1 cellular context compared by ENCODE assay signal in the genomic region with DNA sequence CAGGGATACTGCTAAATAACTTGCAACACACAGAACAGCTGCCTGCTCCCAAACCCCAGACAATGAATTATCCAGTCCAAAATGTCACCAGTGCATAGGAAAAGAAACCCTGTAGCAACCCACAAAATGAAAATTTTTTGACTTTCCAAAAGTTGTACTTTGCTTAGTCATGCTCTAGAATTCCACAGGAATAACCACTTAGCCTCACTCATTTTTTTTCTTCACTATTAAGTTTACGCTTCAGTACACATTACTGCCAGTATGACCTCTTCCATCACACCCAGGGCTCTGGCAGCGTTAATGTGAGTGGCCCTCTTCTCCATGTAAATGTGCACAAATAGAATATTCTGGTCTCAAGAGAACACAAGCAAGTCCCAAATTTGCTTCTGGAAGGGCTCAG.
TF ChIP-seq lines count a peak whose summit lies in the region.

No MANE protein-coding gene starts in this region.

TF ChIP-seq in HEK293, 187 proteins besides CTCF, POLR2A, EP300 and RAD21 (continued from another document):
- TF ChIP-seq, protein P1, sequence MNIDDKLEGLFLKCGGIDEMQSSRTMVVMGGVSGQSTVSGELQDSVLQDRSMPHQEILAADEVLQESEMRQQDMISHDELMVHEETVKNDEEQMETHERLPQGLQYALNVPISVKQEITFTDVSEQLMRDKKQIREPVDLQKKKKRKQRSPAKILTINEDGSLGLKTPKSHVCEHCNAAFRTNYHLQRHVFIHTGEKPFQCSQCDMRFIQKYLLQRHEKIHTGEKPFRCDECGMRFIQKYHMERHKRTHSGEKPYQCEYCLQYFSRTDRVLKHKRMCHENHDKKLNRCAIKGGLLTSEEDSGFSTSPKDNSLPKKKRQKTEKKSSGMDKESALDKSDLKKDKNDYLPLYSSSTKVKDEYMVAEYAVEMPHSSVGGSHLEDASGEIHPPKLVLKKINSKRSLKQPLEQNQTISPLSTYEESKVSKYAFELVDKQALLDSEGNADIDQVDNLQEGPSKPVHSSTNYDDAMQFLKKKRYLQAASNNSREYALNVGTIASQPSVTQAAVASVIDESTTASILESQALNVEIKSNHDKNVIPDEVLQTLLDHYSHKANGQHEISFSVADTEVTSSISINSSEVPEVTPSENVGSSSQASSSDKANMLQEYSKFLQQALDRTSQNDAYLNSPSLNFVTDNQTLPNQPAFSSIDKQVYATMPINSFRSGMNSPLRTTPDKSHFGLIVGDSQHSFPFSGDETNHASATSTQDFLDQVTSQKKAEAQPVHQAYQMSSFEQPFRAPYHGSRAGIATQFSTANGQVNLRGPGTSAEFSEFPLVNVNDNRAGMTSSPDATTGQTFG (tag by site-specific recombination; IDR thresholded peaks at IDR 0.05; ENCODE audit: borderline replicate concordance), result no peak
- TF ChIP-seq ZNF404 (tag by site-specific recombination; IDR thresholded peaks at IDR 0.05) (no peak), ZNF776 (tag by site-specific recombination; IDR thresholded peaks at IDR 0.05; ENCODE audit: borderline replicate concordance) (no peak), ZNF350 (tag by site-specific recombination; IDR thresholded peaks at IDR 0.05) (no peak), ZNF600 (tag by site-specific recombination; IDR thresholded peaks at IDR 0.05) (peak; percentile 76)
- TF ChIP-seq, protein P2, sequence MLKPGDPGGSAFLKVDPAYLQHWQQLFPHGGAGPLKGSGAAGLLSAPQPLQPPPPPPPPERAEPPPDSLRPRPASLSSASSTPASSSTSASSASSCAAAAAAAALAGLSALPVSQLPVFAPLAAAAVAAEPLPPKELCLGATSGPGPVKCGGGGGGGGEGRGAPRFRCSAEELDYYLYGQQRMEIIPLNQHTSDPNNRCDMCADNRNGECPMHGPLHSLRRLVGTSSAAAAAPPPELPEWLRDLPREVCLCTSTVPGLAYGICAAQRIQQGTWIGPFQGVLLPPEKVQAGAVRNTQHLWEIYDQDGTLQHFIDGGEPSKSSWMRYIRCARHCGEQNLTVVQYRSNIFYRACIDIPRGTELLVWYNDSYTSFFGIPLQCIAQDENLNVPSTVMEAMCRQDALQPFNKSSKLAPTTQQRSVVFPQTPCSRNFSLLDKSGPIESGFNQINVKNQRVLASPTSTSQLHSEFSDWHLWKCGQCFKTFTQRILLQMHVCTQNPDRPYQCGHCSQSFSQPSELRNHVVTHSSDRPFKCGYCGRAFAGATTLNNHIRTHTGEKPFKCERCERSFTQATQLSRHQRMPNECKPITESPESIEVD (tag by site-specific recombination; IDR thresholded peaks at IDR 0.05), result peak; percentile 55; the same call in 1 of the 2 replicates
- TF ChIP-seq, protein P3, sequence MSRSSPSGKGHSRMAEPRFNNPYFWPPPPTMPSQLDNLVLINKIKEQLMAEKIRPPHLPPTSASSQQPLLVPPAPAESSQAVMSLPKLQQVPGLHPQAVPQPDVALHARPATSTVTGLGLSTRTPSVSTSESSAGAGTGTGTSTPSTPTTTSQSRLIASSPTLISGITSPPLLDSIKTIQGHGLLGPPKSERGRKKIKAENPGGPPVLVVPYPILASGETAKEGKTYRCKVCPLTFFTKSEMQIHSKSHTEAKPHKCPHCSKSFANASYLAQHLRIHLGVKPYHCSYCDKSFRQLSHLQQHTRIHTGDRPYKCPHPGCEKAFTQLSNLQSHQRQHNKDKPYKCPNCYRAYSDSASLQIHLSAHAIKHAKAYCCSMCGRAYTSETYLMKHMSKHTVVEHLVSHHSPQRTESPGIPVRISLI (tag by site-specific recombination; IDR thresholded peaks at IDR 0.05), result 0 out of 2 replicates have a peak, but pooled peaks have one; percentile 35
